2 cellular contexts compared by ENCODE assay signal in the genomic region with DNA sequence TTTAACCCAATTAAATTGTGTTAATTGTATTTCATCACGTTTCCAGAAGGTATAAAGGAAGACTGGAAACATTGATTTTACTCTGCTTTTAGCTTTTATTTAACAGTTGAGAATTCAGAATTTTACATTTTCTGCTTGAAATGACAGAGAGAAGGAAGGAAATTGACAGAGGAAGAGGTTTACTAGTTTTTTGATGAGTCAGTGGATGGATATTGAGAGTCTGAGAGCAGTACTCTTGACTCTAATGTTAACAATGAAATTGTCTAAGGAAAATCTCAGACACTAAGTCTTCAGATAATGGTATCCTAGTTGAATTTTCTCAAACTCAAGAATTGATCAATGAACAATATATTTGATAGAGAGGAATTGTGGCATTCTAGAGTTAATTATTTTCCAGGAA.
TF ChIP-seq lines count a peak whose summit lies in the region.

No MANE protein-coding gene starts in this region.

TF ChIP-seq in endothelial cell of umbilical vein, 7 proteins besides CTCF, POLR2A, EP300 and RAD21:
- TF ChIP-seq MAX (IDR thresholded peaks at IDR 0.05; ENCODE audit: insufficient read depth, insufficient read length) (no peak), JUN (IDR thresholded peaks at IDR 0.05; ENCODE audit: borderline replicate concordance, insufficient read depth, insufficient read length, low read depth) (no peak), GATA2 (IDR thresholded peaks at IDR 0.05; ENCODE audit: insufficient read depth, insufficient read length, low read depth, low read length) (no peak), FOS (IDR thresholded peaks at IDR 0.05; ENCODE audit: borderline replicate concordance, insufficient read depth, low read length) (peak; percentile 44)
TF ChIP-seq in endothelial cell of umbilical vein: peak in this region for 1.

TF ChIP-seq in GM23338, 12 proteins besides CTCF, POLR2A, EP300 and RAD21:
- TF ChIP-seq REST (IDR thresholded peaks at IDR 0.05; ENCODE audit: unreplicated experiment): no peak
- TF ChIP-seq, protein P1, sequence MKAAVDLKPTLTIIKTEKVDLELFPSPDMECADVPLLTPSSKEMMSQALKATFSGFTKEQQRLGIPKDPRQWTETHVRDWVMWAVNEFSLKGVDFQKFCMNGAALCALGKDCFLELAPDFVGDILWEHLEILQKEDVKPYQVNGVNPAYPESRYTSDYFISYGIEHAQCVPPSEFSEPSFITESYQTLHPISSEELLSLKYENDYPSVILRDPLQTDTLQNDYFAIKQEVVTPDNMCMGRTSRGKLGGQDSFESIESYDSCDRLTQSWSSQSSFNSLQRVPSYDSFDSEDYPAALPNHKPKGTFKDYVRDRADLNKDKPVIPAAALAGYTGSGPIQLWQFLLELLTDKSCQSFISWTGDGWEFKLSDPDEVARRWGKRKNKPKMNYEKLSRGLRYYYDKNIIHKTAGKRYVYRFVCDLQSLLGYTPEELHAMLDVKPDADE (IDR thresholded peaks at IDR 0.05): no peak
- no peak for TF ChIP-seq JUNB (IDR thresholded peaks at IDR 0.05; ENCODE audit: unreplicated experiment)
- no peak for TF ChIP-seq STAT1 (IDR thresholded peaks at IDR 0.05; ENCODE audit: unreplicated experiment)
- TF ChIP-seq ZNF331 (CRISPR knock-in tag; IDR thresholded peaks at IDR 0.05; ENCODE audit: low read depth): no peak
- no peak for TF ChIP-seq CREB1 (CRISPR knock-in tag; IDR thresholded peaks at IDR 0.05; ENCODE audit: low read depth)
- no peak for TF ChIP-seq NANOG (IDR thresholded peaks at IDR 0.05; ENCODE audit: borderline replicate concordance)
- TF ChIP-seq ZNF114 (CRISPR knock-in tag; IDR thresholded peaks at IDR 0.05): no peak
